18 cellular contexts compared by ENCODE assay signal in genomic region chr7:157012113-157012547, GRCh38. TPM values are rescaled to one million over a fixed set of nuclear protein-coding genes. Genes with fewer than 3 reads are reported as not detected.
A peak's percentile ranks its signal among the peaks of the same experiment; 100 is the strongest.
DNase-seq lines count a peak whose midpoint lies in the region; ATAC-seq and TF ChIP-seq lines count a peak whose summit lies in the region.
"Had no signal": no experiment of that assay in that cellular context is flagged by ENCODE, and none has a peak within 500 bp of the region (broad histone marks: within the 10 kb centered on the region; RNA-seq: fewer than 3 reads in every experiment).

No MANE protein-coding gene starts in this region.

- TF ChIP-seq CTCF in MCF 10A (IDR thresholded peaks at IDR 0.05; ENCODE audit: unreplicated experiment) (no peak), breast epithelium (IDR thresholded peaks at IDR 0.05) (no peak), WERI-Rb-1 (IDR thresholded peaks at IDR 0.05; ENCODE audit: low read depth, low read length) (no peak), type B pancreatic cell (conservative IDR thresholded peaks at IDR 0.05) (no peak), upper lobe of left lung (IDR thresholded peaks at IDR 0.05) (no peak)

- no peaks in the 10 kb centered on the region for H3K9me3 ChIP-seq in breast epithelium
- H3K9me3 ChIP-seq in HAP-1: no peaks in the 10 kb centered on the region
- no peaks in the 10 kb centered on the region for H3K9me3 ChIP-seq in WERI-Rb-1 (ENCODE audit: severe bottlenecking)
- H3K9me3 ChIP-seq in upper lobe of left lung: no peaks in the 10 kb centered on the region
- H3K9me3 ChIP-seq: esophagus squamous epithelium had no signal

- in situ Hi-C loops in HAP-1 (cut with MboI; ENCODE audit: low sequenced_read_pairs): no loop called here

- H3K27ac Mint-ChIP-seq in MCF 10A (ENCODE audit: low read depth, unreplicated experiment) (no peak overlapping the region), type B pancreatic cell (peak overlapping the region; percentile 8)
- H3K27ac Mint-ChIP-seq: activated CD4-positive, alpha-beta memory T cell treated with anti-CD3 and anti-CD28 coated beads for 36 hours; brain had no signal

- H3K27me3 Mint-ChIP-seq in MCF 10A (ENCODE audit: insufficient read depth, unreplicated experiment) (no peaks in the 10 kb centered on the region), type B pancreatic cell (peaks cover 85% of the 10 kb centered on the region)

- no peak overlapping the region for H3K4me3 ChIP-seq in breast epithelium
- H3K4me3 ChIP-seq in HAP-1: peak overlapping the region; percentile 82; the same call in 1 of the 2 replicates
- peak overlapping the region; percentile 77; the same call in 1 of the 2 replicates for H3K4me3 ChIP-seq in WERI-Rb-1 (ENCODE audit: low read depth, low read length)
- H3K4me3 ChIP-seq in upper lobe of left lung: no peak overlapping the region

- DNase-seq in MCF 10A (ENCODE audit: unreplicated experiment) (no peak), breast epithelium (ENCODE audit: low spot score in 2 of 2) (no peak), HAP-1 (ENCODE audit: low spot score in 2 of 2) (no peak), WERI-Rb-1 (no peak), type B pancreatic cell (ENCODE audit: extremely low spot score, unreplicated experiment) (no peak), putamen (ENCODE audit: low spot score) (no peak), upper lobe of left lung (no peak)
- DNase-seq: activated CD4-positive, alpha-beta memory T cell treated with anti-CD3 and anti-CD28 coated beads for 36 hours; dermis blood vessel endothelial cell; esophagus squamous epithelium; HCEC 1CT; mesenchymal stem cell; NCI-H2227 treated with DMSO at 0.1 percent for 48 hours; OCI-M1 had no signal

- POLR2A ChIA-PET in MCF 10A (lab: Yijun Ruan, JAX): no interaction called here

- H3K4me3 Mint-ChIP-seq in MCF 10A (ENCODE audit: unreplicated experiment) (peak overlapping the region; percentile 68), type B pancreatic cell (peak overlapping the region; percentile 79)

- H3K36me3 ChIP-seq in breast epithelium: no peaks in the 10 kb centered on the region
- H3K36me3 ChIP-seq in HAP-1 (replicated peaks): no peaks in the 10 kb centered on the region
- H3K36me3 ChIP-seq in WERI-Rb-1: peaks cover 6% of the 10 kb centered on the region; the same call in 1 of the 2 replicates
- H3K36me3 ChIP-seq in upper lobe of left lung: no peaks in the 10 kb centered on the region
- H3K36me3 ChIP-seq: BLaER1, esophagus squamous epithelium had no signal

- H3K27me3 ChIP-seq in breast epithelium (peaks cover 0 to 91% of the 10 kb centered on the region in 2 donors), HAP-1 (ENCODE audit: low read depth) (no peaks in the 10 kb centered on the region), WERI-Rb-1 (ENCODE audit: insufficient read depth, low read depth, severe bottlenecking) (no peaks in the 10 kb centered on the region), upper lobe of left lung (peaks cover 0 to 75% (median 46%) of the 10 kb centered on the region in 4 donors)

- WGBS in upper lobe of left lung, 2 donors: 13 to 14% methylated on average over 10 of the region's 10 CpGs

- H3K27ac ChIP-seq in breast epithelium (no peak overlapping the region), WERI-Rb-1 (no peak overlapping the region), upper lobe of left lung (no peak overlapping the region)
- H3K27ac ChIP-seq: BLaER1, esophagus squamous epithelium, SK-N-MC had no signal

- no peak for ATAC-seq in upper lobe of left lung (ENCODE audit: low FRiP score in 2 of 2)

- H3K4me1 Mint-ChIP-seq in MCF 10A (ENCODE audit: insufficient read depth, unreplicated experiment): no peaks in the 10 kb centered on the region
- H3K4me1 Mint-ChIP-seq in type B pancreatic cell (ENCODE audit: unreplicated experiment): peaks cover 6% of the 10 kb centered on the region

- TF ChIP-seq EP300 in upper lobe of left lung (IDR thresholded peaks at IDR 0.05): no peak

- TF ChIP-seq POLR2A in breast epithelium (IDR thresholded peaks at IDR 0.05): no peak
- no peak for TF ChIP-seq POLR2A in upper lobe of left lung (IDR thresholded peaks at IDR 0.05)

- BruUV-seq in MCF 10A (replicated peaks; lab: Mats Ljungman, UMichigan): no TSS peak

- intact Hi-C loops in MCF 10A (cut with micrococcal nuclease): loop anchor here (5.0 kb wide), 1 partner anchor 125 kb away; the partner anchor contains the start of gene UBE3C
- intact Hi-C loops in breast epithelium (cut with DNase I; ENCODE audit: low total_unique reads): no loop called here

- H3K36me3 Mint-ChIP-seq in MCF 10A (ENCODE audit: insufficient read depth, unreplicated experiment): no peaks in the 10 kb centered on the region
- H3K36me3 Mint-ChIP-seq in type B pancreatic cell: no peaks in the 10 kb centered on the region
- H3K36me3 Mint-ChIP-seq: activated CD4-positive, alpha-beta memory T cell treated with anti-CD3 and anti-CD28 coated beads for 36 hours; brain had no signal

- H3K9me3 Mint-ChIP-seq in MCF 10A (ENCODE audit: unreplicated experiment) (no peaks in the 10 kb centered on the region), type B pancreatic cell (no peaks in the 10 kb centered on the region)
- H3K9me3 Mint-ChIP-seq: activated CD4-positive, alpha-beta memory T cell treated with anti-CD3 and anti-CD28 coated beads for 36 hours had no signal

- H3K4me1 ChIP-seq in breast epithelium (no peaks in the 10 kb centered on the region), HAP-1 (peaks cover 18% of the 10 kb centered on the region), upper lobe of left lung (peaks cover 14 to 29% (median 24%) of the 10 kb centered on the region in 4 donors)

- CTCF ChIA-PET in MCF 10A (lab: Yijun Ruan, JAX): no interaction called here

RNA-seq across cellular contexts. Expression of gene MNX1, which starts 1.7 kb away (rescaled TPM):
- total RNA-seq in MCF 10A (2022) (0.42 and 0.47 TPM in 2 replicates), breast epithelium (under 1 TPM in 2 of 3 donors, not detected in 1; 0.15 to 0.33 TPM), type B pancreatic cell (ENCODE audit: low replicate concordance) (14.9 and 27.0 TPM in 2 replicates), upper lobe of left lung (1 to 10 TPM in 1 of 6 donors, under 1 TPM in 2, not detected in 3; 0.46 to 1.5 (median 0.98) TPM)
- total RNA-seq: activated CD4-positive, alpha-beta memory T cell treated with anti-CD3 and anti-CD28 coated beads for 36 hours; dermis blood vessel endothelial cell; temporal lobe had no signal

Comparison
In these comparisons a context has a peak if more than half of its experiments do, and no peak if none do; other contexts are left out.
1. H3K4me3 ChIP-seq: peak in HAP-1 (single experiment) and WERI-Rb-1 (single experiment); none in breast epithelium (0 of 3) and upper lobe of left lung (0 of 4).